In genomic region chr1:27665016-27665651, GRCh38 we compare ENCODE assay signal across 28 cellular contexts. TPM values are rescaled to one million over a fixed set of nuclear protein-coding genes. Genes with fewer than 3 reads are reported as not detected.
"Had no signal": no experiment of that assay in that cellular context is flagged by ENCODE, and none has a peak within 500 bp of the region (broad histone marks: within the 10 kb centered on the region; RNA-seq: fewer than 3 reads in every experiment).

No MANE protein-coding gene starts in this region.

- H3K4me3 ChIP-seq: esophagus squamous epithelium, heart right ventricle, psoas muscle, sigmoid colon, upper lobe of left lung had no signal

- H2AFZ ChIP-seq: parathyroid adenoma had no signal

- H3K27me3 Mint-ChIP-seq: activated CD4-positive, alpha-beta memory T cell treated with anti-CD3 and anti-CD28 coated beads, Interleukin-2, amount 10 ng/mL, durations not matched to agents 7 days and 5 days; central memory CD8-positive, alpha-beta T cell; naive thymus-derived CD8-positive, alpha-beta T cell; stimulated activated naive CD8-positive, alpha-beta T cell treated with anti-CD3 and anti-CD28 coated beads, Interleukin-15, Interleukin-2, amounts not matched to agents 100 ng/mL and 50 ng/mL, for 24 hours; T-cell had no signal

- H3K36me3 ChIP-seq: esophagus squamous epithelium, sigmoid colon had no signal

- H3K9ac ChIP-seq: parathyroid adenoma had no signal

- H3K9me3 Mint-ChIP-seq: activated CD4-positive, alpha-beta memory T cell treated with anti-CD3 and anti-CD28 coated beads, Interleukin-2, amount 10 ng/mL, durations not matched to agents 7 days and 5 days; central memory CD8-positive, alpha-beta T cell; mesothelial cell of epicardium; naive thymus-derived CD8-positive, alpha-beta T cell; neural crest cell; stimulated activated effector memory CD8-positive, alpha-beta T cell treated with anti-CD3 and anti-CD28 coated beads, Interleukin-12 subunit alpha, Interleukin-12 subunit beta, amount 100 ng/mL, for 72 hours; stimulated activated naive CD8-positive, alpha-beta T cell treated with anti-CD3 and anti-CD28 coated beads, Interleukin-15, Interleukin-2, amounts not matched to agents 100 ng/mL and 50 ng/mL, for 24 hours; T-cell; T-helper 2 cell treated with Interferon-gamma antibody and Interleukin-4, amounts not matched to agents 5 μg/mL and 100 μg/mL, for 36 hours had no signal

- H3K4me3 Mint-ChIP-seq: activated CD4-positive, alpha-beta memory T cell treated with anti-CD3 and anti-CD28 coated beads, Interleukin-2, amount 10 ng/mL, durations not matched to agents 7 days and 5 days; central memory CD8-positive, alpha-beta T cell; mesothelial cell of epicardium; naive thymus-derived CD8-positive, alpha-beta T cell; neural crest cell; stimulated activated effector memory CD8-positive, alpha-beta T cell treated with anti-CD3 and anti-CD28 coated beads, Interleukin-12 subunit alpha, Interleukin-12 subunit beta, amount 100 ng/mL, for 72 hours; stimulated activated naive CD8-positive, alpha-beta T cell treated with anti-CD3 and anti-CD28 coated beads, Interleukin-15, Interleukin-2, amounts not matched to agents 100 ng/mL and 50 ng/mL, for 24 hours; T-cell; T-helper 2 cell treated with Interferon-gamma antibody and Interleukin-4, amounts not matched to agents 5 μg/mL and 100 μg/mL, for 36 hours had no signal

- H3K27me3 ChIP-seq: esophagus squamous epithelium, heart right ventricle, sigmoid colon, upper lobe of left lung had no signal

- H3K4me1 ChIP-seq: parathyroid adenoma had no signal

- DNase-seq: activated CD4-positive, alpha-beta memory T cell treated with anti-CD3 and anti-CD28 coated beads, Interleukin-2, amount 10 ng/mL, durations not matched to agents 7 days and 5 days; activated CD4-positive, alpha-beta T cell treated with anti-CD3 and anti-CD28 coated beads for 48 hours; activated CD4-positive, CD25-positive, alpha-beta regulatory T cell; activated effector memory CD4-positive, alpha-beta T cell treated with Interleukin-2 at 50 U/mL for 16 hours; activated naive CD4-positive, alpha-beta T cell treated with Interleukin-2 at 50 U/mL for 16 hours; dermis blood vessel endothelial cell; effector CD8-positive, alpha-beta T cell; esophagus squamous epithelium; foreskin melanocyte; heart right ventricle; naive thymus-derived CD8-positive, alpha-beta T cell; occipital lobe; sigmoid colon; small intestine; stimulated activated CD4-positive, alpha-beta T cell treated with anti-CD3 and anti-CD28 coated beads, Interleukin-4, amount 100 ng/mL, for 24 hours; T-cell; upper lobe of left lung had no signal

- H3K79me2 ChIP-seq: parathyroid adenoma had no signal

- H3K27ac Mint-ChIP-seq: stimulated activated effector memory CD8-positive, alpha-beta T cell treated with anti-CD3 and anti-CD28 coated beads, Interleukin-12 subunit alpha, Interleukin-12 subunit beta, amount 100 ng/mL, for 72 hours; stimulated activated naive CD8-positive, alpha-beta T cell treated with anti-CD3 and anti-CD28 coated beads, Interleukin-15, Interleukin-2, amounts not matched to agents 100 ng/mL and 50 ng/mL, for 24 hours; T-helper 2 cell treated with Interferon-gamma antibody and Interleukin-4, amounts not matched to agents 5 μg/mL and 100 μg/mL, for 36 hours had no signal

- H3K9me3 ChIP-seq: esophagus squamous epithelium, heart right ventricle, psoas muscle, sigmoid colon, upper lobe of left lung had no signal

- H3K27ac ChIP-seq: epithelial cell of prostate, esophagus squamous epithelium, parathyroid adenoma, psoas muscle, sigmoid colon, upper lobe of left lung had no signal

- ATAC-seq: heart right ventricle; naive thymus-derived CD8-positive, alpha-beta T cell; psoas muscle; stimulated activated effector memory CD8-positive, alpha-beta T cell treated with anti-CD3 and anti-CD28 coated beads, Interleukin-12 subunit alpha, Interleukin-12 subunit beta, amount 100 ng/mL, for 72 hours; T-cell had no signal

RNA-seq across cellular contexts. Expression of gene FGR, which starts 30.1 kb away (rescaled TPM):
- total RNA-seq: activated CD4-positive, alpha-beta memory T cell treated with anti-CD3 and anti-CD28 coated beads, Interleukin-2, amount 10 ng/mL, durations not matched to agents 7 days and 5 days; glomerular endothelial cell; kidney epithelial cell; neural crest cell had no signal
